Comparison of ENCODE assay signal across 2 cellular contexts in genomic region chr17:42975700-42976099, GRCh38. TPM values are rescaled to one million over a fixed set of nuclear protein-coding genes. Genes with fewer than 3 reads are reported as not detected.
"Had no signal": no experiment of that assay in that cellular context is flagged by ENCODE, and none has a peak within 500 bp of the region (broad histone marks: within the 10 kb centered on the region; RNA-seq: fewer than 3 reads in every experiment).

No MANE protein-coding gene starts in this region.

RNA-seq across cellular contexts. Expression of gene PTGES3L, which starts 4.2 kb away (rescaled TPM):
- total RNA-seq: GM23248, HT1080 had no signal
